ENCODE assay signal across 14 cellular contexts in genomic region chr4:40292313-40292759, GRCh38. TPM values are rescaled to one million over a fixed set of nuclear protein-coding genes. Genes with fewer than 3 reads are reported as not detected.
A peak's percentile ranks its signal among the peaks of the same experiment; 100 is the strongest.
DNase-seq lines count a peak whose midpoint lies in the region; ATAC-seq and TF ChIP-seq lines count a peak whose summit lies in the region.
"Had no signal": no experiment of that assay in that cellular context is flagged by ENCODE, and none has a peak within 500 bp of the region (broad histone marks: within the 10 kb centered on the region; RNA-seq: fewer than 3 reads in every experiment).

No MANE protein-coding gene starts in this region.

- H3K4me2 ChIP-seq in HCT116 (ENCODE audit: low read length) (no peak overlapping the region), hepatocyte (no peak overlapping the region)

- POLR2A ChIA-PET in HCT116 (lab: Charles Lee): no interaction called here

- H3K79me2 ChIP-seq in HCT116 (ENCODE audit: insufficient read depth, low read length): no peaks in the 10 kb centered on the region
- no peaks in the 10 kb centered on the region for H3K79me2 ChIP-seq in hepatocyte

- DNase-seq in A172 (ENCODE audit: low spot score) (peak; percentile 16), HCT116 (ENCODE audit: low read depth, low spot score) (no peak), hepatocyte (ENCODE audit: low spot score) (peak; percentile 22), superior temporal gyrus (ENCODE audit: extremely low spot score) (no peak)
- DNase-seq in activated T-helper 2 cell treated with anti-CD3 and anti-CD28 coated beads, Interferon-gamma antibody, Interleukin-2, Interleukin-4, amounts not matched to agents 10 μg/mL and 5 μg/mL and 100 μg/mL, durations not matched to agents 14 hours and 24 hours and 36 hours (ENCODE audit: low spot score): no peak
- no peak for DNase-seq in effector memory CD8-positive, alpha-beta T cell
- DNase-seq in central memory CD4-positive, alpha-beta T cell: no peak
- DNase-seq: activated CD4-positive, alpha-beta T cell treated with anti-CD3 and anti-CD28 coated beads for 1 hour; activated naive CD4-positive, alpha-beta T cell treated with anti-CD3 and anti-CD28 coated beads, Interleukin-2, amount 50 U/mL, for 16 hours; AML-193; NCI-H2107; Right ventricle myocardium superior; upper lobe of left lung had no signal

- TF ChIP-seq RAD21 in HCT116 (IDR thresholded peaks at IDR 0.05; ENCODE audit: low read depth): no peak

- peak overlapping the region; percentile 56 for H3K27ac Mint-ChIP-seq in activated T-helper 2 cell treated with anti-CD3 and anti-CD28 coated beads, Interferon-gamma antibody, Interleukin-2, Interleukin-4, amounts not matched to agents 10 μg/mL and 5 μg/mL and 100 μg/mL, durations not matched to agents 14 hours and 24 hours and 36 hours
- peak overlapping the region in 1 of 2 donors; percentile 49 for H3K27ac Mint-ChIP-seq in effector memory CD8-positive, alpha-beta T cell

- H3K4me1 ChIP-seq in HCT116 (ENCODE audit: control insufficient read depth in 1 of 2, insufficient read depth in 2 of 2, low read length in 2 of 2): no peaks in the 10 kb centered on the region
- no peaks in the 10 kb centered on the region for H3K4me1 ChIP-seq in hepatocyte (ENCODE audit: insufficient read depth)
- H3K4me1 ChIP-seq: upper lobe of left lung had no signal

- H3K27me3 Mint-ChIP-seq in activated T-helper 2 cell treated with anti-CD3 and anti-CD28 coated beads, Interferon-gamma antibody, Interleukin-2, Interleukin-4, amounts not matched to agents 10 μg/mL and 5 μg/mL and 100 μg/mL, durations not matched to agents 14 hours and 24 hours and 36 hours (ENCODE audit: low read depth): no peaks in the 10 kb centered on the region
- H3K27me3 Mint-ChIP-seq in effector memory CD8-positive, alpha-beta T cell: no peaks in the 10 kb centered on the region

- peak; percentile 64 for ATAC-seq in HCT116
- no peak for ATAC-seq in effector memory CD8-positive, alpha-beta T cell (replicated peaks)
- ATAC-seq in GM19035 (IDR thresholded peaks at IDR 0.05; ENCODE audit: unreplicated experiment): no peak

- TF ChIP-seq POLR2A in HCT116 (IDR thresholded peaks at IDR 0.05; ENCODE audit: borderline replicate concordance, extremely low read depth, insufficient read depth, insufficient read length): no peak

- H3K9me3 Mint-ChIP-seq in activated T-helper 2 cell treated with anti-CD3 and anti-CD28 coated beads, Interferon-gamma antibody, Interleukin-2, Interleukin-4, amounts not matched to agents 10 μg/mL and 5 μg/mL and 100 μg/mL, durations not matched to agents 14 hours and 24 hours and 36 hours: peaks cover 3% of the 10 kb centered on the region
- H3K9me3 Mint-ChIP-seq in effector memory CD8-positive, alpha-beta T cell: no peaks in the 10 kb centered on the region

- H4K20me1 ChIP-seq in HCT116 (ENCODE audit: insufficient read depth) (no peaks in the 10 kb centered on the region), hepatocyte (ENCODE audit: insufficient read depth, poor library complexity, severe bottlenecking) (no peaks in the 10 kb centered on the region)

- H2AFZ ChIP-seq in HCT116 (ENCODE audit: low read depth, low read length, poor library complexity, severe bottlenecking) (peak overlapping the region; percentile 96), hepatocyte (no peak overlapping the region)

- TF ChIP-seq CTCF in HCT116 (IDR thresholded peaks at IDR 0.05 in 2 of 3, conservative IDR thresholded peaks at IDR 0.05 in 1 of 3; ENCODE audit: borderline replicate concordance in 1 of 3, insufficient read depth in 1 of 3, low read depth in 2 of 3, low read length in 2 of 3) (no peak), hepatocyte (IDR thresholded peaks at IDR 0.05; ENCODE audit: poor library complexity) (no peak)

- intact Hi-C loops in HCT116 (cut with micrococcal nuclease): no loop called here
- intact Hi-C loops in activated T-helper 2 cell treated with anti-CD3 and anti-CD28 coated beads, Interferon-gamma antibody, Interleukin-2, Interleukin-4, amounts not matched to agents 10 μg/mL and 5 μg/mL and 100 μg/mL, durations not matched to agents 14 hours and 24 hours and 36 hours (cut with micrococcal nuclease): no loop called here

- no peaks in the 10 kb centered on the region for H3K9me2 ChIP-seq in HCT116 (ENCODE audit: insufficient read depth)
- H3K9me2 ChIP-seq in hepatocyte (replicated peaks; ENCODE audit: insufficient read depth): no peaks in the 10 kb centered on the region

- BruUV-seq in HCT116 (replicated peaks; lab: Mats Ljungman, UMichigan): no TSS peak

- no peak overlapping the region for H3K27ac ChIP-seq in HCT116 (ENCODE audit: low read depth, low read length)
- H3K27ac ChIP-seq in hepatocyte: no peak overlapping the region
- H3K27ac ChIP-seq: upper lobe of left lung had no signal

- peaks cover 43% of the 10 kb centered on the region for H3K4me1 Mint-ChIP-seq in activated T-helper 2 cell treated with anti-CD3 and anti-CD28 coated beads, Interferon-gamma antibody, Interleukin-2, Interleukin-4, amounts not matched to agents 10 μg/mL and 5 μg/mL and 100 μg/mL, durations not matched to agents 14 hours and 24 hours and 36 hours (ENCODE audit: low read depth)
- peaks cover 14 to 34% of the 10 kb centered on the region in 2 donors for H3K4me1 Mint-ChIP-seq in effector memory CD8-positive, alpha-beta T cell (ENCODE audit: low read depth in 2 of 2)

- H3K36me3 Mint-ChIP-seq in activated T-helper 2 cell treated with anti-CD3 and anti-CD28 coated beads, Interferon-gamma antibody, Interleukin-2, Interleukin-4, amounts not matched to agents 10 μg/mL and 5 μg/mL and 100 μg/mL, durations not matched to agents 14 hours and 24 hours and 36 hours (ENCODE audit: low read depth): no peaks in the 10 kb centered on the region
- H3K36me3 Mint-ChIP-seq in effector memory CD8-positive, alpha-beta T cell (ENCODE audit: insufficient read depth): peaks cover 7% of the 10 kb centered on the region

- H3K36me3 ChIP-seq in HCT116 (ENCODE audit: control insufficient read depth in 1 of 2, insufficient read depth in 2 of 2, low read length in 2 of 2): no peaks in the 10 kb centered on the region
- H3K36me3 ChIP-seq in hepatocyte (replicated peaks; ENCODE audit: insufficient read depth, low read depth): no peaks in the 10 kb centered on the region
- H3K36me3 ChIP-seq: upper lobe of left lung had no signal

- no peak overlapping the region for H3K9ac ChIP-seq in HCT116 (ENCODE audit: low read length)

- H3K4me3 ChIP-seq in HCT116 (replicated peaks in 1 of 2; ENCODE audit: low read depth in 1 of 2, low read length in 2 of 2) (no peak overlapping the region), hepatocyte (no peak overlapping the region)
- H3K4me3 ChIP-seq: upper lobe of left lung had no signal

- 72% methylated on average over 2 of the region's 2 CpGs for WGBS in hepatocyte (ENCODE audit: low lambda C conversion rate, missing lambda C conversion rate)

- no peak overlapping the region for H3K4me3 Mint-ChIP-seq in activated T-helper 2 cell treated with anti-CD3 and anti-CD28 coated beads, Interferon-gamma antibody, Interleukin-2, Interleukin-4, amounts not matched to agents 10 μg/mL and 5 μg/mL and 100 μg/mL, durations not matched to agents 14 hours and 24 hours and 36 hours (ENCODE audit: low read depth)
- no peak overlapping the region for H3K4me3 Mint-ChIP-seq in effector memory CD8-positive, alpha-beta T cell

- H3K27me3 ChIP-seq in HCT116 (ENCODE audit: insufficient read depth, low read length) (no peaks in the 10 kb centered on the region), hepatocyte (no peaks in the 10 kb centered on the region)
- H3K27me3 ChIP-seq: upper lobe of left lung had no signal

- RAD21 ChIA-PET in HCT116 (lab: Charles Lee; ENCODE audit: low non-redundant PET in 1 of 2, low total read pairs in 2 of 2, uncharacterized antibody in 2 of 2, unreplicated experiment in 2 of 2): no interaction called here

- H3K9me3 ChIP-seq in HCT116 (ENCODE audit: control insufficient read depth in 1 of 2, insufficient read depth in 1 of 2, low read depth in 1 of 2, low read length in 2 of 2) (peaks cover 0 to 8% of the 10 kb centered on the region in 2 experiments; a peak in 1 of 4 replicates), hepatocyte (ENCODE audit: low read depth) (no peaks in the 10 kb centered on the region)
- H3K9me3 ChIP-seq: upper lobe of left lung had no signal

- CTCF ChIA-PET in HCT116 (lab: Charles Lee): interaction anchor here (1.2 kb wide), 1 partner anchor 17 kb away, joined by 4 read pairs; no protein-coding TSS in a partner anchor

TF ChIP-seq in HCT116, 20 proteins besides CTCF, POLR2A, EP300 and RAD21:
- TF ChIP-seq CEBPB (IDR thresholded peaks at IDR 0.05; ENCODE audit: low read depth) (peak; percentile 84), CBX3 (IDR thresholded peaks at IDR 0.05; ENCODE audit: low read depth) (no peak), ZNF274 (IDR thresholded peaks at IDR 0.05; ENCODE audit: low read depth, low read length) (no peak)
TF ChIP-seq in HCT116: peak in this region for 1.

RNA-seq across cellular contexts. Expression of gene CHRNA9, which starts 42.8 kb away (rescaled TPM):
- 1.4 TPM in 1 of 2 replicates, not detected in the other for total RNA-seq in A172 (2014; rRNA removed; shearing (Covaris generic))
- total RNA-seq in HCT116 (2021; ENCODE audit: unreplicated experiment) (not detected), hepatocyte (0.50 and 1.5 TPM in 2 replicates)
- polyA plus RNA-seq in HCT116 (2012): 0.06 and 0.21 TPM in 2 replicates
- not detected in 2 replicates for total RNA-seq in activated T-helper 2 cell treated with anti-CD3 and anti-CD28 coated beads, Interferon-gamma antibody, Interleukin-2, Interleukin-4, amounts not matched to agents 10 μg/mL and 5 μg/mL and 100 μg/mL, durations not matched to agents 14 hours and 24 hours and 36 hours
- polyA plus RNA-seq in hepatocyte: 1.6 TPM in 1 of 2 replicates, not detected in the other
- total RNA-seq: Right ventricle myocardium superior had no signal

Comparison
In these comparisons a context has a peak if more than half of its experiments do, and no peak if none do; other contexts are left out.
1. DNase-seq: peak in A172 (single experiment) and hepatocyte (single experiment); none in HCT116 (single experiment), activated T-helper 2 cell treated with anti-CD3 and anti-CD28 coated beads, Interferon-gamma antibody, Interleukin-2, Interleukin-4, amounts not matched to agents 10 μg/mL and 5 μg/mL and 100 μg/mL, durations not matched to agents 14 hours and 24 hours and 36 hours (single experiment), effector memory CD8-positive, alpha-beta T cell (0 of 3), central memory CD4-positive, alpha-beta T cell (single experiment) and superior temporal gyrus (single experiment).